Comparison of ENCODE assay signal across 7 cellular contexts in the genomic region with DNA sequence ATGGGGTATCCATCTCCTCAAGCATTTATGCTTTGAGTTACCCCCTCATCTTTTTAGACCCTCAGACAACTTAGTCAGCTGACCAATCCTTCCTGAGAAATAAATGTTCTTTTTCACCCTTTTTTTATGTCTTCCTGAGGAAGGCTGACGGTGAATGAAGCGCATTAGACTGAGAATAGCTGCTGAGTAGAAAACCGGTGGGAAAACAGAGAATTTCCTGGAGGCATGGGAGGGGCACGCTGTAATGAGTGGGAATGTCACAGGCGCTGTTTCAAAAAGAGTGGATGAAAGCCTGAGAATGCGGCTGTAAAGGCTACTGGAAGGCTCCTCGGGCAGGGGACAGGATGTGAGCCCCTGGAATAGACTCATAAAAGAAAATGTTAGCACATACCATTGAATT. TPM values are rescaled to one million over a fixed set of nuclear protein-coding genes. Genes with fewer than 3 reads are reported as not detected.
A peak's percentile ranks its signal among the peaks of the same experiment; 100 is the strongest.
DNase-seq lines count a peak whose midpoint lies in the region; ATAC-seq and TF ChIP-seq lines count a peak whose summit lies in the region.
"Not testable (repeated sequence)": the region's sequence is repeated elsewhere in the genome, so short reads cannot be mapped to it uniquely, and the experiment has no call there.

No MANE protein-coding gene starts in this region.

- not testable (repeated sequence) for H4K20me1 ChIP-seq in SU-DHL-6 (ENCODE audit: low read depth, low read length)

- H3K4me1 ChIP-seq in right atrium auricular region, result peaks cover 0 to 20% of the 10 kb centered on the region in 2 donors

- H3K4me3 ChIP-seq in GM12865 (ENCODE audit: low read depth, low read length), result peak overlapping the region; percentile 88
- H3K4me3 ChIP-seq in SU-DHL-6 (ENCODE audit: insufficient read depth, low read length, poor library complexity, severe bottlenecking), result peak overlapping the region; percentile 55
- peak overlapping the region in 1 of 2 donors; percentile 60 for H3K4me3 ChIP-seq in right atrium auricular region

- H3K79me2 ChIP-seq in SU-DHL-6 (ENCODE audit: insufficient read depth, low read length), result not testable (repeated sequence)

- peaks cover 29% of the 10 kb centered on the region for H3K36me3 Mint-ChIP-seq in activated T-helper 2 cell treated with anti-CD3 and anti-CD28 coated beads, Interferon-gamma antibody, Interleukin-2, Interleukin-4, amounts not matched to agents 10 μg/mL and 5 μg/mL and 100 μg/mL, durations not matched to agents 14 hours and 24 hours and 36 hours (ENCODE audit: low read depth)
- not testable (repeated sequence) for H3K36me3 Mint-ChIP-seq in dendritic cell treated with granulocyte-macrophage colony-stimulating factor and Interleukin-4, amounts not matched to agents 40 ng/mL and 50 ng/mL, for 4 days (ENCODE audit: low read depth); natural killer cell treated with Interleukin-12 subunit alpha and Interleukin-12 subunit beta and Interleukin-15 and Interleukin-18, amount 100 ng/mL, for 72 hours
- H3K36me3 Mint-ChIP-seq in stimulated activated effector memory CD8-positive, alpha-beta T cell treated with anti-CD3 and anti-CD28 coated beads, Interleukin-12 subunit alpha, Interleukin-12 subunit beta, amount 100 ng/mL, for 72 hours, result peaks cover 50% of the 10 kb centered on the region

- peak overlapping the region; percentile 89 for H3K4me2 ChIP-seq in SU-DHL-6 (ENCODE audit: low read depth, low read length, poor library complexity, severe bottlenecking)

- peaks cover 23% of the 10 kb centered on the region for H3K4me1 Mint-ChIP-seq in activated T-helper 2 cell treated with anti-CD3 and anti-CD28 coated beads, Interferon-gamma antibody, Interleukin-2, Interleukin-4, amounts not matched to agents 10 μg/mL and 5 μg/mL and 100 μg/mL, durations not matched to agents 14 hours and 24 hours and 36 hours (ENCODE audit: low read depth)
- H3K4me1 Mint-ChIP-seq in dendritic cell treated with granulocyte-macrophage colony-stimulating factor and Interleukin-4, amounts not matched to agents 40 ng/mL and 50 ng/mL, for 4 days (ENCODE audit: low read depth), result peaks cover 35% of the 10 kb centered on the region
- H3K4me1 Mint-ChIP-seq in natural killer cell treated with Interleukin-12 subunit alpha and Interleukin-12 subunit beta and Interleukin-15 and Interleukin-18, amount 100 ng/mL, for 72 hours (ENCODE audit: low read depth in 2 of 2), result peaks cover 17 to 22% of the 10 kb centered on the region in 2 donors
- peaks cover 30% of the 10 kb centered on the region for H3K4me1 Mint-ChIP-seq in stimulated activated effector memory CD8-positive, alpha-beta T cell treated with anti-CD3 and anti-CD28 coated beads, Interleukin-12 subunit alpha, Interleukin-12 subunit beta, amount 100 ng/mL, for 72 hours

- H2AFZ ChIP-seq in SU-DHL-6 (ENCODE audit: low read depth, low read length, severe bottlenecking), result peak overlapping the region; percentile 96

- not testable (repeated sequence) for H3K27me3 ChIP-seq in SU-DHL-6 (ENCODE audit: low read length); right atrium auricular region

- H3K4me3 Mint-ChIP-seq in activated T-helper 2 cell treated with anti-CD3 and anti-CD28 coated beads, Interferon-gamma antibody, Interleukin-2, Interleukin-4, amounts not matched to agents 10 μg/mL and 5 μg/mL and 100 μg/mL, durations not matched to agents 14 hours and 24 hours and 36 hours (ENCODE audit: low read depth), result peak overlapping the region; percentile 96
- H3K4me3 Mint-ChIP-seq in dendritic cell treated with granulocyte-macrophage colony-stimulating factor and Interleukin-4, amounts not matched to agents 40 ng/mL and 50 ng/mL, for 4 days, result peak overlapping the region; percentile 34
- peak overlapping the region; percentile 95 for H3K4me3 Mint-ChIP-seq in natural killer cell treated with Interleukin-12 subunit alpha and Interleukin-12 subunit beta and Interleukin-15 and Interleukin-18, amount 100 ng/mL, for 72 hours
- H3K4me3 Mint-ChIP-seq in stimulated activated effector memory CD8-positive, alpha-beta T cell treated with anti-CD3 and anti-CD28 coated beads, Interleukin-12 subunit alpha, Interleukin-12 subunit beta, amount 100 ng/mL, for 72 hours, result peak overlapping the region; percentile 73

- peaks cover 12% of the 10 kb centered on the region for H3F3A ChIP-seq in SU-DHL-6 (ENCODE audit: insufficient read depth)

- H3K27ac Mint-ChIP-seq in activated T-helper 2 cell treated with anti-CD3 and anti-CD28 coated beads, Interferon-gamma antibody, Interleukin-2, Interleukin-4, amounts not matched to agents 10 μg/mL and 5 μg/mL and 100 μg/mL, durations not matched to agents 14 hours and 24 hours and 36 hours, result peak overlapping the region; percentile 100
- H3K27ac Mint-ChIP-seq in dendritic cell treated with granulocyte-macrophage colony-stimulating factor and Interleukin-4, amounts not matched to agents 40 ng/mL and 50 ng/mL, for 4 days, result peak overlapping the region; percentile 79
- peak overlapping the region; percentile 96 to 97 for H3K27ac Mint-ChIP-seq in natural killer cell treated with Interleukin-12 subunit alpha and Interleukin-12 subunit beta and Interleukin-15 and Interleukin-18, amount 100 ng/mL, for 72 hours
- H3K27ac Mint-ChIP-seq in stimulated activated effector memory CD8-positive, alpha-beta T cell treated with anti-CD3 and anti-CD28 coated beads, Interleukin-12 subunit alpha, Interleukin-12 subunit beta, amount 100 ng/mL, for 72 hours, result peak overlapping the region; percentile 95

- H3K9me2 ChIP-seq in SU-DHL-6 (replicated peaks; ENCODE audit: insufficient read depth, low read length), result not testable (repeated sequence)

- not testable (repeated sequence) for ATAC-seq in natural killer cell treated with Interleukin-12 subunit alpha and Interleukin-12 subunit beta and Interleukin-15 and Interleukin-18, amount 100 ng/mL, for 72 hours; stimulated activated effector memory CD8-positive, alpha-beta T cell treated with anti-CD3 and anti-CD28 coated beads, Interleukin-12 subunit alpha, Interleukin-12 subunit beta, amount 100 ng/mL, for 72 hours

- not testable (repeated sequence) for H3K9me3 ChIP-seq in SU-DHL-6 (ENCODE audit: insufficient read depth, low read length); right atrium auricular region

- intact Hi-C loops in activated T-helper 2 cell treated with anti-CD3 and anti-CD28 coated beads, Interferon-gamma antibody, Interleukin-2, Interleukin-4, amounts not matched to agents 10 μg/mL and 5 μg/mL and 100 μg/mL, durations not matched to agents 14 hours and 24 hours and 36 hours (cut with micrococcal nuclease), result loop anchor here (1.0 kb wide), 5 partner anchors 11 to 111 kb away; a partner anchor contains a TSS
- intact Hi-C loops in dendritic cell treated with granulocyte-macrophage colony-stimulating factor and Interleukin-4, amounts not matched to agents 40 ng/mL and 50 ng/mL, for 4 days (cut with micrococcal nuclease), result loop anchor here (2.0 to 5.0 kb wide), 2 partner anchors 19 to 39 kb away; no protein-coding TSS in a partner anchor

- not testable (repeated sequence) for TF ChIP-seq CTCF in GM12865 (IDR thresholded peaks at IDR 0.05; ENCODE audit: insufficient read depth, low read depth, low read length, missing control alignments); SU-DHL-6 (IDR thresholded peaks at IDR 0.05; ENCODE audit: insufficient read depth, low read length, poor library complexity, severe bottlenecking); right atrium auricular region (IDR thresholded peaks at IDR 0.05)

- peak overlapping the region; percentile 72 for H3K27ac ChIP-seq in SU-DHL-6 (ENCODE audit: low read depth, low read length)
- peak overlapping the region; percentile 75 to 81 for H3K27ac ChIP-seq in right atrium auricular region

- not testable (repeated sequence) for H3K36me3 ChIP-seq in SU-DHL-6 (ENCODE audit: low read length); right atrium auricular region

- H3K27me3 Mint-ChIP-seq in activated T-helper 2 cell treated with anti-CD3 and anti-CD28 coated beads, Interferon-gamma antibody, Interleukin-2, Interleukin-4, amounts not matched to agents 10 μg/mL and 5 μg/mL and 100 μg/mL, durations not matched to agents 14 hours and 24 hours and 36 hours (ENCODE audit: low read depth); dendritic cell treated with granulocyte-macrophage colony-stimulating factor and Interleukin-4, amounts not matched to agents 40 ng/mL and 50 ng/mL, for 4 days; natural killer cell treated with Interleukin-12 subunit alpha and Interleukin-12 subunit beta and Interleukin-15 and Interleukin-18, amount 100 ng/mL, for 72 hours: not testable (repeated sequence)

- DNase-seq in GM12865 (ENCODE audit: low read depth); activated T-helper 2 cell treated with anti-CD3 and anti-CD28 coated beads, Interferon-gamma antibody, Interleukin-2, Interleukin-4, amounts not matched to agents 10 μg/mL and 5 μg/mL and 100 μg/mL, durations not matched to agents 14 hours and 24 hours and 36 hours (ENCODE audit: low spot score); right atrium auricular region (ENCODE audit: low spot score); natural killer cell treated with Interleukin-12 subunit alpha and Interleukin-12 subunit beta and Interleukin-15 and Interleukin-18, amount 100 ng/mL, for 72 hours (ENCODE audit: low spot score); stimulated activated effector memory CD8-positive, alpha-beta T cell treated with anti-CD3 and anti-CD28 coated beads, Interleukin-12 subunit alpha, Interleukin-12 subunit beta, amount 100 ng/mL, for 72 hours (ENCODE audit: low spot score in 2 of 2): not testable (repeated sequence)

- not testable (repeated sequence) for H3K9me3 Mint-ChIP-seq in activated T-helper 2 cell treated with anti-CD3 and anti-CD28 coated beads, Interferon-gamma antibody, Interleukin-2, Interleukin-4, amounts not matched to agents 10 μg/mL and 5 μg/mL and 100 μg/mL, durations not matched to agents 14 hours and 24 hours and 36 hours; dendritic cell treated with granulocyte-macrophage colony-stimulating factor and Interleukin-4, amounts not matched to agents 40 ng/mL and 50 ng/mL, for 4 days; natural killer cell treated with Interleukin-12 subunit alpha and Interleukin-12 subunit beta and Interleukin-15 and Interleukin-18, amount 100 ng/mL, for 72 hours; stimulated activated effector memory CD8-positive, alpha-beta T cell treated with anti-CD3 and anti-CD28 coated beads, Interleukin-12 subunit alpha, Interleukin-12 subunit beta, amount 100 ng/mL, for 72 hours

- H3K9ac ChIP-seq in SU-DHL-6 (ENCODE audit: low read length), result peak overlapping the region; percentile 52

RNA-seq across cellular contexts. Expression of a gene that starts 35.8 kb away (rescaled TPM):
- total RNA-seq in activated T-helper 2 cell treated with anti-CD3 and anti-CD28 coated beads, Interferon-gamma antibody, Interleukin-2, Interleukin-4, amounts not matched to agents 10 μg/mL and 5 μg/mL and 100 μg/mL, durations not matched to agents 14 hours and 24 hours and 36 hours, result 456 and 474 TPM in 2 replicates
- total RNA-seq in right atrium auricular region, result 10 to 100 TPM; 13.7 to 17.5 TPM
- 100 to 1,000 TPM; 250 to 356 TPM for total RNA-seq in natural killer cell treated with Interleukin-12 subunit alpha and Interleukin-12 subunit beta and Interleukin-15 and Interleukin-18, amount 100 ng/mL, for 72 hours

Comparison
In these comparisons a context has a peak if more than half of its experiments do, and no peak if none do; other contexts are left out.
1. H3K4me3 Mint-ChIP-seq: peak in every context shown above with its lines; median percentile 96 in activated T-helper 2 cell treated with anti-CD3 and anti-CD28 coated beads, Interferon-gamma antibody, Interleukin-2, Interleukin-4, amounts not matched to agents 10 μg/mL and 5 μg/mL and 100 μg/mL, durations not matched to agents 14 hours and 24 hours and 36 hours; 95 in natural killer cell treated with Interleukin-12 subunit alpha and Interleukin-12 subunit beta and Interleukin-15 and Interleukin-18, amount 100 ng/mL, for 72 hours; 73 in stimulated activated effector memory CD8-positive, alpha-beta T cell treated with anti-CD3 and anti-CD28 coated beads, Interleukin-12 subunit alpha, Interleukin-12 subunit beta, amount 100 ng/mL, for 72 hours; 34 in dendritic cell treated with granulocyte-macrophage colony-stimulating factor and Interleukin-4, amounts not matched to agents 40 ng/mL and 50 ng/mL, for 4 days.
2. RNA of a gene that starts 35.8 kb away (total RNA-seq): 456 to 474 TPM in activated T-helper 2 cell treated with anti-CD3 and anti-CD28 coated beads, Interferon-gamma antibody, Interleukin-2, Interleukin-4, amounts not matched to agents 10 μg/mL and 5 μg/mL and 100 μg/mL, durations not matched to agents 14 hours and 24 hours and 36 hours and 250 to 356 TPM in natural killer cell treated with Interleukin-12 subunit alpha and Interleukin-12 subunit beta and Interleukin-15 and Interleukin-18, amount 100 ng/mL, for 72 hours; 13.7 to 17.5 TPM in right atrium auricular region; every median in the first group is over 10 times any median in the second.
3. Peak in every context shown above with its lines, with median percentiles within 50 percentile points of each other: H3K27ac Mint-ChIP-seq.